In genomic region chr4:140603286-140603685, GRCh38 we compare ENCODE assay signal across 32 cellular contexts. TPM values are rescaled to one million over a fixed set of nuclear protein-coding genes. Genes with fewer than 3 reads are reported as not detected.
DNase-seq lines count a peak whose midpoint lies in the region; ATAC-seq and TF ChIP-seq lines count a peak whose summit lies in the region.
"Had no signal": no experiment of that assay in that cellular context is flagged by ENCODE, and none has a peak within 500 bp of the region (broad histone marks: within the 10 kb centered on the region; RNA-seq: fewer than 3 reads in every experiment).

No MANE protein-coding gene starts in this region.

- peak overlapping the region; percentile 83 for H2AFZ ChIP-seq in neuronal stem cell (ENCODE audit: low read length)

- H3K9me3 ChIP-seq in MG63 (no peaks in the 10 kb centered on the region), neuronal stem cell (replicated peaks in 1 of 2; ENCODE audit: control insufficient read depth in 2 of 2, insufficient read depth in 1 of 2, low read depth in 1 of 2, low read length in 2 of 2) (peaks cover 0 to 13% of the 10 kb centered on the region in 2 donors)
- H3K9me3 ChIP-seq: A549, pancreas, SJSA1, suprapubic skin, upper lobe of right lung had no signal

- H3K9ac ChIP-seq in neuronal stem cell (ENCODE audit: low read depth, low read length, poor library complexity), result no peak overlapping the region

- POLR2A ChIA-PET in WTC11 (lab: Charles Lee), result no interaction called here

- H3K36me3 ChIP-seq in MG63 (no peaks in the 10 kb centered on the region), neuronal stem cell (replicated peaks in 1 of 2; ENCODE audit: control insufficient read depth in 2 of 2, insufficient read depth in 2 of 2, low read length in 2 of 2) (no peaks in the 10 kb centered on the region)
- H3K36me3 ChIP-seq: pancreas, SJSA1, suprapubic skin, upper lobe of right lung had no signal

- no peaks in the 10 kb centered on the region for H3K27me3 ChIP-seq in MG63
- no peaks in the 10 kb centered on the region for H3K27me3 ChIP-seq in neuronal stem cell (ENCODE audit: control insufficient read depth in 3 of 3, insufficient read depth in 3 of 3, low read depth in 1 of 3, low read length in 3 of 3)
- H3K27me3 ChIP-seq: pancreas, suprapubic skin, upper lobe of right lung had no signal

- no peak overlapping the region for H2BK15ac ChIP-seq in neuronal stem cell (ENCODE audit: low read length)

- no CpG with 5 or more reads among the region's 2 CpGs for WGBS in neuronal stem cell (ENCODE audit: extremely low coverage in 2 of 2, insufficient read length in 2 of 2, insufficient replicate concordance in 1 of 2), 2 donors

- H3K18ac ChIP-seq in neuronal stem cell (ENCODE audit: low read length), result peak overlapping the region; percentile 15

- H3K9me3 Mint-ChIP-seq in WTC11, result no peaks in the 10 kb centered on the region
- H3K9me3 Mint-ChIP-seq: activated CD4-positive, alpha-beta T cell treated with anti-CD3 and anti-CD28 coated beads, Interleukin-2, amount 10 ng/mL, durations not matched to agents 24 days and 14 days; activated naive CD8-positive, alpha-beta T cell treated with anti-CD3 and anti-CD28 coated beads for 36 hours; CD4-positive, alpha-beta T cell; memory B cell; nephron progenitor cell; T-cell had no signal

- no peak overlapping the region for H3K14ac ChIP-seq in neuronal stem cell (ENCODE audit: low read length)

- H4K8ac ChIP-seq in neuronal stem cell (ENCODE audit: low read depth, low read length), result no peak overlapping the region

- H2BK12ac ChIP-seq in neuronal stem cell (ENCODE audit: low read length), result no peak overlapping the region

- H2BK5ac ChIP-seq in neuronal stem cell (ENCODE audit: low read length), result no peak overlapping the region

- no peak overlapping the region for H2AK5ac ChIP-seq in neuronal stem cell (ENCODE audit: low read depth, low read length)

- no peak for TF ChIP-seq CTCF in WTC11 (IDR thresholded peaks at IDR 0.05)

- H3K4me3 ChIP-seq in MG63 (no peak overlapping the region), neuronal stem cell (ENCODE audit: low read length in 2 of 2) (no peak overlapping the region)
- H3K4me3 ChIP-seq: A549, pancreas, SJSA1, smooth muscle cell, suprapubic skin, upper lobe of right lung had no signal

- H3K4me2 ChIP-seq in neuronal stem cell (ENCODE audit: insufficient read depth, low read length, poor library complexity, severe bottlenecking), result no peak overlapping the region
- H3K4me2 ChIP-seq: A549, smooth muscle cell had no signal

- H3K23ac ChIP-seq in neuronal stem cell (ENCODE audit: low read depth, low read length, poor library complexity), result no peak overlapping the region

- peaks cover 13 to 14% of the 10 kb centered on the region in 2 donors for H3K4me1 ChIP-seq in neuronal stem cell (ENCODE audit: control insufficient read depth in 2 of 2, insufficient read depth in 1 of 2, low read depth in 1 of 2, low read length in 2 of 2)
- H3K4me1 ChIP-seq: A549, pancreas, SJSA1, suprapubic skin, upper lobe of right lung had no signal

- no peaks in the 10 kb centered on the region for H3K79me1 ChIP-seq in neuronal stem cell (ENCODE audit: low read depth, low read length)

- CTCF ChIA-PET in WTC11 (lab: Charles Lee), result interaction anchor here (1.1 to 1.4 kb wide), 2 partner anchors 243 to 281 kb away, joined by 3 to 4 read pairs; no protein-coding TSS in a partner anchor

- no peaks in the 10 kb centered on the region for H3K36me3 Mint-ChIP-seq in WTC11
- H3K36me3 Mint-ChIP-seq: activated naive CD8-positive, alpha-beta T cell treated with anti-CD3 and anti-CD28 coated beads for 36 hours; memory B cell; T-cell had no signal

- no peak overlapping the region for H2BK120ac ChIP-seq in neuronal stem cell (ENCODE audit: low read depth, low read length)

- no peak overlapping the region for H3K4me3 Mint-ChIP-seq in WTC11
- H3K4me3 Mint-ChIP-seq: activated CD4-positive, alpha-beta T cell treated with anti-CD3 and anti-CD28 coated beads, Interleukin-2, amount 10 ng/mL, durations not matched to agents 24 days and 14 days; activated naive CD8-positive, alpha-beta T cell treated with anti-CD3 and anti-CD28 coated beads for 36 hours; CD4-positive, alpha-beta T cell; memory B cell; nephron progenitor cell; T-cell had no signal

- H3K4me1 Mint-ChIP-seq in WTC11, result peaks cover 5% of the 10 kb centered on the region; the same call in 1 of the 2 replicates
- H3K4me1 Mint-ChIP-seq: activated CD4-positive, alpha-beta T cell treated with anti-CD3 and anti-CD28 coated beads, Interleukin-2, amount 10 ng/mL, durations not matched to agents 24 days and 14 days; activated naive CD8-positive, alpha-beta T cell treated with anti-CD3 and anti-CD28 coated beads for 36 hours; memory B cell; T-cell had no signal

- no peak overlapping the region for H3K4ac ChIP-seq in neuronal stem cell (ENCODE audit: low read length)

- no peaks in the 10 kb centered on the region for H3K27me3 Mint-ChIP-seq in WTC11 (ENCODE audit: low read depth)

- no peak overlapping the region for H4K91ac ChIP-seq in neuronal stem cell (ENCODE audit: low read depth, low read length, poor library complexity)

- ATAC-seq in WTC11, result peak; percentile 19; the same call in 1 of the 2 replicates
- ATAC-seq in HG02840 (IDR thresholded peaks at IDR 0.05; ENCODE audit: low FRiP score, unreplicated experiment), result no peak
- ATAC-seq in HG03097 (IDR thresholded peaks at IDR 0.05; ENCODE audit: low FRiP score, unreplicated experiment), result no peak
- ATAC-seq: A549, pancreas, T-cell, upper lobe of right lung had no signal

- DNase-seq in NCI-H345 (lab: John Stamatoyannopoulos, UW), result peak; percentile 35
- no peak for DNase-seq in NCI-H345 treated with DMSO at 0.1 percent for 48 hours (lab: John Stamatoyannopoulos, UW; ENCODE audit: unreplicated experiment)
- DNase-seq in MG63, result peak; percentile 9
- DNase-seq in WTC11 (ENCODE audit: low spot score), result no peak
- DNase-seq in neuronal stem cell (ENCODE audit: low spot score), result no peak
- no peak for DNase-seq in occipital lobe (lab: John Stamatoyannopoulos, UW)
- DNase-seq: activated CD4-positive, alpha-beta T cell treated with anti-CD3 and anti-CD28 coated beads, Interleukin-2, amount 10 ng/mL, durations not matched to agents 24 days and 14 days; activated effector memory CD4-positive, alpha-beta T cell treated with Interleukin-2 at 50 U/mL for 16 hours; activated naive CD8-positive, alpha-beta T cell treated with anti-CD3 and anti-CD28 coated beads for 36 hours; activated T-cell treated with anti-CD3 and anti-CD28 coated beads, Interleukin-2, amount 50 U/mL, for 1 hour; AML-193; aorta; CD4-positive, alpha-beta T cell; DMS 273 treated with DMSO at 0.1 percent for 48 hours; EL; NCI-H1694 treated with DMSO at 0.1 percent for 48 hours; NCI-H526 treated with DMSO at 0.1 percent for 48 hours; nephron progenitor cell; pancreas; stimulated activated naive CD4-positive, alpha-beta T cell; T-cell; upper lobe of right lung had no signal

- H3K27ac ChIP-seq in neuronal stem cell (replicated peaks; ENCODE audit: low read length), result no peak overlapping the region
- H3K27ac ChIP-seq: A549, pancreas, SJSA1, suprapubic skin, upper lobe of right lung had no signal

- no peak overlapping the region for H3K27ac Mint-ChIP-seq in WTC11
- H3K27ac Mint-ChIP-seq: activated CD4-positive, alpha-beta T cell treated with anti-CD3 and anti-CD28 coated beads, Interleukin-2, amount 10 ng/mL, durations not matched to agents 24 days and 14 days; activated naive CD8-positive, alpha-beta T cell treated with anti-CD3 and anti-CD28 coated beads for 36 hours; CD4-positive, alpha-beta T cell; memory B cell; nephron progenitor cell; T-cell had no signal

TF ChIP-seq in WTC11, 78 proteins besides CTCF, POLR2A, EP300 and RAD21 (continues in another document):
- TF ChIP-seq USF2 (CRISPR knock-in tag; IDR thresholded peaks at IDR 0.05) (no peak), ZNF396 (CRISPR knock-in tag; IDR thresholded peaks at IDR 0.05; ENCODE audit: borderline replicate concordance) (no peak), RORB (CRISPR knock-in tag; IDR thresholded peaks at IDR 0.05) (no peak), USF1 (CRISPR knock-in tag; IDR thresholded peaks at IDR 0.05) (no peak), ZNF138 (CRISPR knock-in tag; conservative IDR thresholded peaks at IDR 0.05) (no peak), SMAD3 (CRISPR knock-in tag; IDR thresholded peaks at IDR 0.05; ENCODE audit: borderline replicate concordance) (no peak), MXD4 (CRISPR knock-in tag; IDR thresholded peaks at IDR 0.05; ENCODE audit: borderline replicate concordance) (no peak)

RNA-seq across cellular contexts. Expression of gene UCP1, which starts 34.5 kb away (rescaled TPM):
- total RNA-seq in MG63 (2014; rRNA removed; shearing (Covaris generic); ENCODE audit: low replicate concordance), result not detected in 2 replicates
- total RNA-seq in WTC11 (2021), result 0.15 to 0.73 TPM (median 0.48 TPM) in 3 replicates
- 0.13 TPM for polyA plus RNA-seq in neuronal stem cell (2013, experiment 1 of 2)
- 0.07 TPM for polyA plus RNA-seq in neuronal stem cell (2013, experiment 2 of 2)
- total RNA-seq in occipital lobe, result not detected
- total RNA-seq: activated CD4-positive, alpha-beta T cell treated with anti-CD3 and anti-CD28 coated beads, Interleukin-2, amount 10 ng/mL, durations not matched to agents 24 days and 14 days; activated CD8-positive, alpha-beta memory T cell treated with anti-CD3 and anti-CD28 coated beads for 36 hours; activated naive CD8-positive, alpha-beta T cell treated with anti-CD3 and anti-CD28 coated beads for 36 hours; aorta; CD4-positive, alpha-beta T cell; fibroblast of lung; pancreas; renal cortical epithelial cell; SJSA1; smooth muscle cell; suprapubic skin; T-cell; upper lobe of right lung had no signal
- polyA plus RNA-seq: aorta, fibroblast of lung had no signal

Comparison
In these comparisons a context has a peak if more than half of its experiments do, and no peak if none do; other contexts are left out.
1. DNase-seq: peak in NCI-H345 (single experiment) and MG63 (single experiment); none in NCI-H345 treated with DMSO at 0.1 percent for 48 hours (single experiment), WTC11 (single experiment), neuronal stem cell (single experiment) and occipital lobe (single experiment).